In the genomic region with DNA sequence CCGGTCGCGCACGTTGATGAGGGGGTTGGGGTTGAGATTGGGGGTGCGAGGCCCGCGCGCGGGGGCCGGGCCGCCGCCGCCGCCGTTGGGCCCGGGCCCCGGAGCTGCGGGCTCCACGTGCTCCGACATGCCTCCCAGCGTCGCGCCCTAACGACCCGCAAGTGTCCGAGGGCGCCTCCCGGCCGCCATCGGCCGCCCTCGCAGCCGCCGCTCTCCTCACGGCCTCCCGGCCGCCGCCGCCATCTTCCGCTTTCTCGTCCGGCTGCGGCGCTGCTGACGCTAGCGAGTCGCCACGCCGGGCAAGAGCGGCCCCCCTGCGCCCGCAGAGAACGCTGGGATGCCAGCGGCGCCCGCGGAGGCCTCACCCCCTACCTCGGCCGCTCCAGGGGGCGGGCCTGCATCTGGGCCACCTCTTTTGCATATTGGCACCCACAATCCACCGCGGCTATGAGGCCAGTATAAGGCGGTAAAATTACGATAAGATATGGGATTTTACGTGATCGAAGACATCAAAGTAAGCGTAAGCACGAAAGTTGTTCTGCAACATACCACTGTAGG, we compare ENCODE assay signal across 8 cellular contexts. TPM values are rescaled to one million over a fixed set of nuclear protein-coding genes. Genes with fewer than 3 reads are reported as not detected.
DNase-seq lines count a peak whose midpoint lies in the region; ATAC-seq and TF ChIP-seq lines count a peak whose summit lies in the region.

A gene (minus strand): TSS at position 256 of the 558 bp plus-strand sequence. CDS start 127 bp downstream, at position 129.

- peaks cover 37% of the 10 kb centered on the region for H3K4me1 Mint-ChIP-seq in activated CD4-positive, alpha-beta T cell treated with anti-CD3 and anti-CD28 coated beads, Interleukin-2, amount 10 ng/mL, durations not matched to agents 7 days and 5 days

- no peaks in the 10 kb centered on the region for H3K27me3 Mint-ChIP-seq in activated CD4-positive, alpha-beta T cell treated with anti-CD3 and anti-CD28 coated beads, Interleukin-2, amount 10 ng/mL, durations not matched to agents 7 days and 5 days

- H3K27me3 ChIP-seq in colonic mucosa = no peaks in the 10 kb centered on the region

- ATAC-seq in GM19372 (IDR thresholded peaks at IDR 0.05; ENCODE audit: low read depth, unreplicated experiment) = peak; percentile 78
- peak; percentile 86 for ATAC-seq in HG03521 (IDR thresholded peaks at IDR 0.05; ENCODE audit: unreplicated experiment)

- TF ChIP-seq CTCF in C4-2B (conservative IDR thresholded peaks at IDR 0.05) (no peak), colonic mucosa (IDR thresholded peaks at IDR 0.05) (no peak)

- CTCF ChIA-PET in activated CD4-positive, alpha-beta T cell treated with anti-CD3 and anti-CD28 coated beads, Interleukin-2, amount 10 ng/mL, durations not matched to agents 7 days and 5 days (lab: Charles Lee) = interaction anchor here (0.7 to 1.5 kb wide), 7 partner anchors 10 to 224 kb away, joined by 3 to 5 read pairs (median 4); a partner anchor contains a TSS

- peak within 1 kb of the TSS; percentile 96 for H3K4me3 Mint-ChIP-seq in activated CD4-positive, alpha-beta T cell treated with anti-CD3 and anti-CD28 coated beads, Interleukin-2, amount 10 ng/mL, durations not matched to agents 7 days and 5 days

- H3K27ac ChIP-seq in C4-2B = peak within 1 kb of the TSS; percentile 93
- H3K27ac ChIP-seq in colonic mucosa = peak within 1 kb of the TSS; percentile 90

- intact Hi-C loops in colonic mucosa (cut with DNase I) = no loop called here

- no peaks in the 10 kb centered on the region for H3K36me3 ChIP-seq in colonic mucosa

- POLR2A ChIA-PET in activated CD4-positive, alpha-beta T cell treated with anti-CD3 and anti-CD28 coated beads, Interleukin-2, amount 10 ng/mL, durations not matched to agents 7 days and 5 days (lab: Charles Lee) = interaction anchor here (1.1 kb wide), 3 partner anchors 10 to 54 kb away, joined by 3 to 4 read pairs (median 3); a partner anchor contains a TSS

- peak within 1 kb of the TSS; percentile 96 for H3K27ac Mint-ChIP-seq in activated CD4-positive, alpha-beta T cell treated with anti-CD3 and anti-CD28 coated beads, Interleukin-2, amount 10 ng/mL, durations not matched to agents 7 days and 5 days

- DNase-seq in NCI-H748 (lab: John Stamatoyannopoulos, UW; ENCODE audit: unreplicated experiment) (peak; percentile 94), colonic mucosa (peak; percentile 98), left kidney (ENCODE audit: low read depth, low spot score) (peak; percentile 99)
- DNase-seq in activated CD4-positive, alpha-beta T cell treated with anti-CD3 and anti-CD28 coated beads, Interleukin-2, amount 10 ng/mL, durations not matched to agents 7 days and 5 days = peak; percentile 98
- peak; percentile 97 for DNase-seq in stimulated activated CD4-positive, alpha-beta T cell treated with anti-CD3 and anti-CD28 coated beads, Interleukin-1b, Interleukin-23, amount 100 ng/mL, for 48 hours

- H3K4me3 ChIP-seq in colonic mucosa = peak within 1 kb of the TSS; percentile 80

- H3K9ac ChIP-seq in colonic mucosa (ENCODE audit: low read depth in 2 of 2, low read length in 2 of 2) = peak within 1 kb of the TSS; percentile 95 to 96

- H3K9me3 ChIP-seq in colonic mucosa = no peaks in the 10 kb centered on the region

- H3K36me3 Mint-ChIP-seq in activated CD4-positive, alpha-beta T cell treated with anti-CD3 and anti-CD28 coated beads, Interleukin-2, amount 10 ng/mL, durations not matched to agents 7 days and 5 days (ENCODE audit: low read depth) = peaks cover 4% of the 10 kb centered on the region

- H3K9me3 Mint-ChIP-seq in activated CD4-positive, alpha-beta T cell treated with anti-CD3 and anti-CD28 coated beads, Interleukin-2, amount 10 ng/mL, durations not matched to agents 7 days and 5 days = no peaks in the 10 kb centered on the region

- H3K4me1 ChIP-seq in colonic mucosa = peaks cover 39% of the 10 kb centered on the region

RNA-seq across cellular contexts. Expression of the gene that starts here (rescaled TPM):
- 100 to 1,000 TPM; 183 to 195 TPM for total RNA-seq in activated CD4-positive, alpha-beta T cell treated with anti-CD3 and anti-CD28 coated beads, Interleukin-2, amount 10 ng/mL, durations not matched to agents 7 days and 5 days
- total RNA-seq in colonic mucosa = 100 to 1,000 TPM; 170 to 235 TPM

Comparison
In these comparisons a context has a peak if more than half of its experiments do, and no peak if none do; other contexts are left out.
1. Peak in every context shown above with its lines: DNase-seq, ATAC-seq, H3K4me3 ChIP-seq and H3K27ac ChIP-seq.